ENCODE assay signal across 23 cellular contexts in genomic region chr4:73012673-73013072, GRCh38.
"Had no signal": no experiment of that assay in that cellular context is flagged by ENCODE, and none has a peak within 500 bp of the region (broad histone marks: within the 10 kb centered on the region; RNA-seq: fewer than 3 reads in every experiment).

No MANE protein-coding gene starts in this region.

- H3K27ac ChIP-seq: colonic mucosa, epithelial cell of prostate, foreskin keratinocyte, gastroesophageal sphincter, heart left ventricle, hepatocyte, left lung, lower lobe of right lung had no signal

- H3K36me3 ChIP-seq: colonic mucosa, gastroesophageal sphincter, heart left ventricle, left lung, lower lobe of right lung had no signal

- H3K4me1 ChIP-seq: colonic mucosa, foreskin keratinocyte, gastroesophageal sphincter, heart left ventricle, left lung, lower lobe of right lung had no signal

- H3K79me2 ChIP-seq: hepatocyte had no signal

- H3K9me3 ChIP-seq: colonic mucosa, gastroesophageal sphincter, heart left ventricle, lower lobe of right lung, mucosa of descending colon had no signal

- FAIRE-seq: endometrium, frontal cortex had no signal

- H2AFZ ChIP-seq: hepatocyte had no signal

- ATAC-seq: effector memory CD8-positive, alpha-beta T cell; esophagus mucosa; foreskin keratinocyte; gastroesophageal sphincter; heart left ventricle; left cardiac atrium; left lung; left ventricle myocardium superior; mucosa of descending colon had no signal

- H3K27me3 ChIP-seq: colonic mucosa, foreskin keratinocyte, gastroesophageal sphincter, heart left ventricle, hepatocyte, left lung had no signal

- H3K4me3 ChIP-seq: colonic mucosa, gastroesophageal sphincter, heart left ventricle, hepatocyte, left lung, lower lobe of right lung, mucosa of descending colon had no signal

- H3K4me2 ChIP-seq: hepatocyte had no signal

- DNase-seq: colonic mucosa; cortex of kidney; effector CD8-positive, alpha-beta T cell; effector memory CD8-positive, alpha-beta T cell; endodermal cell; erythroblast; foreskin keratinocyte; heart left ventricle; hypothalamus; immature natural killer cell; islet precursor cell; left cardiac atrium; left ventricle myocardium superior; lower lobe of right lung; mesenchymal stem cell; mucosa of descending colon had no signal
